ENCODE assay signal across 8 cellular contexts in genomic region chr11:119315139-119316016, GRCh38. TPM values are rescaled to one million over a fixed set of nuclear protein-coding genes. Genes with fewer than 3 reads are reported as not detected.
DNase-seq lines count a peak whose midpoint lies in the region; ATAC-seq and TF ChIP-seq lines count a peak whose summit lies in the region.

No MANE protein-coding gene starts in this region.

- CTCF ChIA-PET in AG04450 (lab: Charles Lee): interaction anchor here (0.6 to 1.3 kb wide), 7 partner anchors 8 to 110 kb away, joined by 3 to 8 read pairs (median 4); partner anchors contain the start of gene CBL

- H3K36me3 ChIP-seq in RWPE2 (ENCODE audit: low read depth) (peaks cover 3% of the 10 kb centered on the region; the same call in 1 of the 2 replicates), body of pancreas (replicated peaks in 1 of 2; ENCODE audit: insufficient read depth in 1 of 2, low read depth in 2 of 2) (no peaks in the 10 kb centered on the region), iPS-20b (ENCODE audit: insufficient read depth, low read depth, low read length) (no peaks in the 10 kb centered on the region)

- POLR2A ChIA-PET in AG04450 (lab: Yijun Ruan, JAX): interaction anchor here (1.1 to 2.6 kb wide), 2 partner anchors 18 to 23 kb away, joined by 3 to 32 read pairs; no protein-coding TSS in a partner anchor

- 4 to 10% methylated on average over 9 to 29 of the region's 29 CpGs for WGBS in body of pancreas, 2 donors

- peak; percentile 44 to 74 (median 64) for TF ChIP-seq POLR2A in body of pancreas (IDR thresholded peaks at IDR 0.05)

- peak overlapping the region; percentile 41; the same call in 1 of the 2 replicates for H3K9ac ChIP-seq in iPS-20b (ENCODE audit: low read depth, low read length)

- ATAC-seq in RWPE2 (ENCODE audit: low read depth): peak; percentile 11; the same call in 1 of the 3 replicates
- peak; percentile 71 for ATAC-seq in body of pancreas
- ATAC-seq in GM21390 (IDR thresholded peaks at IDR 0.05; ENCODE audit: unreplicated experiment): no peak

- no peak overlapping the region for H3K27ac ChIP-seq in AG04450 (ENCODE audit: low read depth, low read length)
- peak overlapping the region; percentile 14 for H3K27ac ChIP-seq in RWPE2 (ENCODE audit: poor library complexity, severe bottlenecking)
- peak overlapping the region; percentile 74 to 80 (median 78) for H3K27ac ChIP-seq in body of pancreas
- no peak overlapping the region for H3K27ac ChIP-seq in iPS-20b (ENCODE audit: low read length)
- H3K27ac ChIP-seq in skin epidermis: peak overlapping the region in 16 of 21 experiments; percentile 21 to 86 (median 71)

- DNase-seq in AG04450 (ENCODE audit: low read depth, low spot score): no peak
- peak; percentile 73 for DNase-seq in GM20000 (ENCODE audit: low spot score)
- no peak for DNase-seq in RWPE2 (ENCODE audit: low spot score)
- peak; percentile 56 to 77 (median 61) for DNase-seq in body of pancreas
- no peak for DNase-seq in A172 (ENCODE audit: low spot score)

- peaks cover 13% of the 10 kb centered on the region for H3K4me1 ChIP-seq in RWPE2 (ENCODE audit: insufficient read depth, poor library complexity, severe bottlenecking)
- peaks cover 38% of the 10 kb centered on the region for H3K4me1 ChIP-seq in body of pancreas
- peaks cover 27% of the 10 kb centered on the region for H3K4me1 ChIP-seq in iPS-20b (ENCODE audit: insufficient read depth, low read length)

- no peak for TF ChIP-seq CTCF in AG04450 (IDR thresholded peaks at IDR 0.05; ENCODE audit: low read depth, low read length)
- TF ChIP-seq CTCF in GM20000 (IDR thresholded peaks at IDR 0.05; ENCODE audit: extremely low read depth, missing control alignments): no peak
- TF ChIP-seq CTCF in RWPE2 (IDR thresholded peaks at IDR 0.05; ENCODE audit: poor library complexity, severe bottlenecking): no peak
- peak in 4 of 7 experiments; percentile 43 to 50 (median 46) for TF ChIP-seq CTCF in body of pancreas (IDR thresholded peaks at IDR 0.05)

- peak overlapping the region; percentile 71 for H3K4me3 ChIP-seq in AG04450 (ENCODE audit: low read depth, low read length)
- H3K4me3 ChIP-seq in RWPE2 (ENCODE audit: severe bottlenecking): peak overlapping the region; percentile 46
- H3K4me3 ChIP-seq in body of pancreas: no peak overlapping the region
- H3K4me3 ChIP-seq in iPS-20b (ENCODE audit: low read length): peak overlapping the region; percentile 69
- peak overlapping the region; percentile 38 to 53 (median 46) for H3K4me3 ChIP-seq in skin epidermis

- H3K9me3 ChIP-seq in AG04450 (ENCODE audit: control insufficient read depth, insufficient read depth, low read length): no peaks in the 10 kb centered on the region; the same call in 1 of the 2 replicates
- H3K9me3 ChIP-seq in RWPE2 (ENCODE audit: severe bottlenecking): no peaks in the 10 kb centered on the region
- H3K9me3 ChIP-seq in body of pancreas: no peaks in the 10 kb centered on the region
- no peaks in the 10 kb centered on the region for H3K9me3 ChIP-seq in iPS-20b (ENCODE audit: insufficient read depth, low read depth, low read length)

- intact Hi-C loops in body of pancreas (cut with DNase I): no loop called here

- H3K27me3 ChIP-seq in AG04450 (ENCODE audit: control insufficient read depth, insufficient read depth, low read length): no peaks in the 10 kb centered on the region
- H3K27me3 ChIP-seq in RWPE2 (ENCODE audit: insufficient read depth, poor library complexity, severe bottlenecking): no peaks in the 10 kb centered on the region
- peaks cover 0 to 7% of the 10 kb centered on the region in 2 donors for H3K27me3 ChIP-seq in body of pancreas
- H3K27me3 ChIP-seq in iPS-20b (ENCODE audit: insufficient read depth, low read length): peaks cover 61% of the 10 kb centered on the region

RNA-seq across cellular contexts. Expression of gene MCAM, which starts 1.6 kb away (rescaled TPM):
- polyA plus RNA-seq in AG04450 (2011; rRNA removed): 41.9 and 53.4 TPM in 2 replicates
- 33.6 and 38.8 TPM in 2 replicates for polyA minus RNA-seq in AG04450 (2011; rRNA and poly(A)+ RNA removed)
- 100 to 1,000 TPM in 1 of 2 donors, 10 to 100 TPM in 1; 75.0 to 205 TPM for total RNA-seq in body of pancreas
- 25.4 and 42.9 TPM in 2 replicates for total RNA-seq in A172 (2014; rRNA removed; shearing (Covaris generic))

RNA-seq across cellular contexts. Expression of gene RNF26, which starts 18.9 kb away (rescaled TPM):
- polyA plus RNA-seq in AG04450 (2011; rRNA removed): 27.1 and 35.3 TPM in 2 replicates
- 38.4 and 59.5 TPM in 2 replicates for polyA minus RNA-seq in AG04450 (2011; rRNA and poly(A)+ RNA removed)
- 1 to 10 TPM; 5.7 to 9.2 TPM for total RNA-seq in body of pancreas
- total RNA-seq in A172 (2014; rRNA removed; shearing (Covaris generic)): 3.9 and 5.0 TPM in 2 replicates

RNA-seq across cellular contexts. Expression of gene C1QTNF5, which starts 25.3 kb away (rescaled TPM):
- polyA plus RNA-seq in AG04450 (2011; rRNA removed): 8.3 and 10.9 TPM in 2 replicates
- 4.3 and 4.9 TPM in 2 replicates for polyA minus RNA-seq in AG04450 (2011; rRNA and poly(A)+ RNA removed)
- total RNA-seq in body of pancreas: 10 to 100 TPM; 28.8 to 54.1 TPM
- not detected in 2 replicates for total RNA-seq in A172 (2014; rRNA removed; shearing (Covaris generic))

RNA-seq across cellular contexts. Expression of gene MFRP, which starts 31.1 kb away (rescaled TPM):
- not detected in 2 replicates for polyA plus RNA-seq in AG04450 (2011; rRNA removed)
- polyA minus RNA-seq in AG04450 (2011; rRNA and poly(A)+ RNA removed): not detected in 2 replicates
- under 1 TPM in 1 of 2 donors, not detected in 1; 0.52 TPM for total RNA-seq in body of pancreas
- total RNA-seq in A172 (2014; rRNA removed; shearing (Covaris generic)): not detected in 2 replicates

Comparison
In these comparisons a context has a peak if more than half of its experiments do, and no peak if none do; other contexts are left out.
1. DNase-seq: peak in GM20000 (single experiment) and body of pancreas (4 of 4); none in AG04450 (single experiment), RWPE2 (single experiment) and A172 (single experiment).
2. H3K27ac ChIP-seq: peak in RWPE2 (single experiment), body of pancreas (4 of 4) and skin epidermis (16 of 21); none in AG04450 (single experiment) and iPS-20b (single experiment).
3. H3K4me3 ChIP-seq: peak in AG04450 (single experiment), RWPE2 (single experiment), iPS-20b (single experiment) and skin epidermis (7 of 7); none in body of pancreas (0 of 2).
4. CTCF ChIP-seq: peak in body of pancreas (4 of 7); none in AG04450 (single experiment), GM20000 (single experiment) and RWPE2 (single experiment).
5. RNA of gene C1QTNF5, which starts 25.3 kb away (total RNA-seq): 28.8 to 54.1 TPM in body of pancreas; not detected in A172; every median in the first group is over 10 times any median in the second.